1 cellular context compared by ENCODE assay signal in the genomic region with DNA sequence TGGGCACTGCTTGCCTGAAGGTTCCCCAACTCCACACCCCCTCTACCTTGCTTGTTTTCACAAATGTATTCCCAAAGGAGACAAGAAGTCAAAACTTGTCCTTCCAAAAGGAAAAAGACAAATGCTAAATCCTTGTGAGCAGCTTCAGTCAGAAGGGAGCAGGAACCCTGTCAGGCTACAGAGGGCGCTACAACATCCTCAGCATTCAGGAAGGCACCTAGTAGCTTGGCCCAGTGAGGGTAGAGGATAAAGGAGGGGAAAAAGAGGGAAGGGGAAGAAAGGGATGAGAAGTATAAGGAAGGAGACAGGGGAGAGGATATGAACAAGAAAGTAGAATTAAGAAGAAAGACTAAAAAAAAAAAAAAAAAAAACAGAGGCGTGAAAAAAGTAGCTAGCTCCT.
TF ChIP-seq lines count a peak whose summit lies in the region.

No MANE protein-coding gene starts in this region.

TF ChIP-seq in H1, 55 proteins besides CTCF, POLR2A, EP300 and RAD21:
- TF ChIP-seq, protein P1, sequence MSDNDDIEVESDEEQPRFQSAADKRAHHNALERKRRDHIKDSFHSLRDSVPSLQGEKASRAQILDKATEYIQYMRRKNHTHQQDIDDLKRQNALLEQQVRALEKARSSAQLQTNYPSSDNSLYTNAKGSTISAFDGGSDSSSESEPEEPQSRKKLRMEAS (IDR thresholded peaks at IDR 0.05) = no peak
- TF ChIP-seq CREB1 (IDR thresholded peaks at IDR 0.05) = peak; percentile 32; the same call in 1 of the 2 replicates
